Comparison of ENCODE assay signal across 13 cellular contexts in the genomic region with DNA sequence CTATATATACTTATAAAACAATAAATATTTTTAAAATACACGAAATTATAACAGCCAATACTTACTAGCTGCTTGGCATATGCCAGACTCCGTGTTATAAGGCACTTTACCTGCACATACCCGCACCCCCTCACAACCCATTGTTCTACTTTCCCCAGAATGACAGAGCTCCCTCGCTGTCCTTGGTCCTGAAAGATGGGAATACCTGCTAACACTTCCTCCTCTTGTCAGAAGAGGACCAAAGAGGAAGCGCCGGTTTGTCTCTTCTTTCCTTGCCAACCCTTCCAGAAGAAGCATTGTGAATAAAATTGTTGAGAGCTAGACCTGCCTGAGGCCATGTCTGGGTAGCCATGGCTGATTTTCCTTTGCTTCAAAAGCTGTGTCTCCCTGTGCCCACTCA.
A peak's percentile ranks its signal among the peaks of the same experiment; 100 is the strongest.
DNase-seq lines count a peak whose midpoint lies in the region; FAIRE-seq and TF ChIP-seq lines count a peak whose summit lies in the region.
"Had no signal": no experiment of that assay in that cellular context is flagged by ENCODE, and none has a peak within 500 bp of the region (broad histone marks: within the 10 kb centered on the region; RNA-seq: fewer than 3 reads in every experiment).

No MANE protein-coding gene starts in this region.

- no peak for TF ChIP-seq CTCF in Calu3 (IDR thresholded peaks at IDR 0.05; ENCODE audit: unreplicated experiment)

- H3K9me3 ChIP-seq in HAP-1 = no peaks in the 10 kb centered on the region
- H3K9me3 ChIP-seq: BLaER1 treated with 17β-estradiol and CSF1 and Interleukin-3, amounts not matched to agents 10 nM and 100 nM; colonic mucosa had no signal

- H3K27me3 ChIP-seq in HAP-1 (ENCODE audit: low read depth) = no peaks in the 10 kb centered on the region
- H3K27me3 ChIP-seq: BLaER1 treated with 17β-estradiol and CSF1 and Interleukin-3, amounts not matched to agents 10 nM and 100 nM; colonic mucosa had no signal

- H3K36me3 ChIP-seq in HAP-1 (replicated peaks) = no peaks in the 10 kb centered on the region
- H3K36me3 ChIP-seq: BLaER1 treated with 17β-estradiol and CSF1 and Interleukin-3, amounts not matched to agents 10 nM and 100 nM; colonic mucosa had no signal

- TF ChIP-seq POLR2A in erythroblast (IDR thresholded peaks at IDR 0.05; ENCODE audit: low read length) = no peak

- peaks cover 43% of the 10 kb centered on the region for H3K27me3 Mint-ChIP-seq in Calu3 (ENCODE audit: unreplicated experiment)
- no peaks in the 10 kb centered on the region for H3K27me3 Mint-ChIP-seq in activated T-helper 1 cell treated with anti-CD3 and anti-CD28 coated beads, Interleukin-12 subunit alpha, Interleukin-12 subunit beta, Interleukin-2, Interleukin-4 antibody, amounts not matched to agents 30 ng/mL and 10 ng/mL and 1 ng/mL, durations not matched to agents 14 hours and 24 hours and 36 hours (ENCODE audit: insufficient read depth)

- intact Hi-C loops in Calu3 (cut with micrococcal nuclease; ENCODE audit: unreplicated experiment) = no loop called here
- intact Hi-C loops in activated T-helper 1 cell treated with anti-CD3 and anti-CD28 coated beads, Interleukin-12 subunit alpha, Interleukin-12 subunit beta, Interleukin-2, Interleukin-4 antibody, amounts not matched to agents 30 ng/mL and 10 ng/mL and 1 ng/mL, durations not matched to agents 14 hours and 24 hours and 36 hours (cut with micrococcal nuclease) = no loop called here

- DNase-seq in Calu3 (peak; percentile 54), HTR-8/SVneo (ENCODE audit: insufficient read length, low spot score) (peak; percentile 19), erythroblast (lab: John Stamatoyannopoulos, UW) (peak; percentile 2 to 4), HAP-1 (ENCODE audit: low spot score in 2 of 2) (no peak), NCI-H1105 treated with DMSO at 0.1 percent for 48 hours (lab: John Stamatoyannopoulos, UW) (no peak), ureter (ENCODE audit: low spot score) (no peak)
- no peak for DNase-seq in activated T-helper 1 cell treated with anti-CD3 and anti-CD28 coated beads, Interleukin-12 subunit alpha, Interleukin-12 subunit beta, Interleukin-2, Interleukin-4 antibody, amounts not matched to agents 30 ng/mL and 10 ng/mL and 1 ng/mL, durations not matched to agents 14 hours and 24 hours and 36 hours (ENCODE audit: low spot score)
- DNase-seq: activated naive CD8-positive, alpha-beta T cell treated with anti-CD3 and anti-CD28 coated beads, Interleukin-2, amount 10 ng/mL, durations not matched to agents 7 days and 5 days; colonic mucosa; immature natural killer cell; NCI-H2029 had no signal

- in situ Hi-C loops in HAP-1 (cut with MboI; ENCODE audit: low sequenced_read_pairs) = no loop called here

- no peak overlapping the region for H3K4me3 Mint-ChIP-seq in Calu3 (ENCODE audit: low read depth, unreplicated experiment)
- no peak overlapping the region for H3K4me3 Mint-ChIP-seq in activated T-helper 1 cell treated with anti-CD3 and anti-CD28 coated beads, Interleukin-12 subunit alpha, Interleukin-12 subunit beta, Interleukin-2, Interleukin-4 antibody, amounts not matched to agents 30 ng/mL and 10 ng/mL and 1 ng/mL, durations not matched to agents 14 hours and 24 hours and 36 hours
- H3K4me3 Mint-ChIP-seq: activated naive CD8-positive, alpha-beta T cell treated with anti-CD3 and anti-CD28 coated beads, Interleukin-2, amount 10 ng/mL, durations not matched to agents 7 days and 5 days; immature natural killer cell had no signal

- no peak overlapping the region for H3K4me3 ChIP-seq in HAP-1
- H3K4me3 ChIP-seq: BLaER1 treated with 17β-estradiol and CSF1 and Interleukin-3, amounts not matched to agents 10 nM and 100 nM; colonic mucosa had no signal

- FAIRE-seq in HTR-8/SVneo (lab: Jason Lieb, UNC) = peak; percentile 9

- H3K27ac Mint-ChIP-seq in Calu3 (ENCODE audit: unreplicated experiment) = no peak overlapping the region
- H3K27ac Mint-ChIP-seq in activated T-helper 1 cell treated with anti-CD3 and anti-CD28 coated beads, Interleukin-12 subunit alpha, Interleukin-12 subunit beta, Interleukin-2, Interleukin-4 antibody, amounts not matched to agents 30 ng/mL and 10 ng/mL and 1 ng/mL, durations not matched to agents 14 hours and 24 hours and 36 hours = no peak overlapping the region
- H3K27ac Mint-ChIP-seq: activated naive CD8-positive, alpha-beta T cell treated with anti-CD3 and anti-CD28 coated beads, Interleukin-2, amount 10 ng/mL, durations not matched to agents 7 days and 5 days; immature natural killer cell had no signal

- H3K4me1 ChIP-seq in HAP-1 = no peaks in the 10 kb centered on the region
- H3K4me1 ChIP-seq: BLaER1 treated with 17β-estradiol and CSF1 and Interleukin-3, amounts not matched to agents 10 nM and 100 nM; colonic mucosa had no signal

- no peaks in the 10 kb centered on the region for H3K4me1 Mint-ChIP-seq in Calu3 (ENCODE audit: low read depth, unreplicated experiment)
- H3K4me1 Mint-ChIP-seq in activated T-helper 1 cell treated with anti-CD3 and anti-CD28 coated beads, Interleukin-12 subunit alpha, Interleukin-12 subunit beta, Interleukin-2, Interleukin-4 antibody, amounts not matched to agents 30 ng/mL and 10 ng/mL and 1 ng/mL, durations not matched to agents 14 hours and 24 hours and 36 hours (ENCODE audit: low read depth) = no peaks in the 10 kb centered on the region
- H3K4me1 Mint-ChIP-seq: activated naive CD8-positive, alpha-beta T cell treated with anti-CD3 and anti-CD28 coated beads, Interleukin-2, amount 10 ng/mL, durations not matched to agents 7 days and 5 days; immature natural killer cell had no signal

- H3K9me3 Mint-ChIP-seq in Calu3 (ENCODE audit: low read depth, unreplicated experiment) = no peaks in the 10 kb centered on the region
- no peaks in the 10 kb centered on the region for H3K9me3 Mint-ChIP-seq in activated T-helper 1 cell treated with anti-CD3 and anti-CD28 coated beads, Interleukin-12 subunit alpha, Interleukin-12 subunit beta, Interleukin-2, Interleukin-4 antibody, amounts not matched to agents 30 ng/mL and 10 ng/mL and 1 ng/mL, durations not matched to agents 14 hours and 24 hours and 36 hours
- H3K9me3 Mint-ChIP-seq: activated naive CD8-positive, alpha-beta T cell treated with anti-CD3 and anti-CD28 coated beads, Interleukin-2, amount 10 ng/mL, durations not matched to agents 7 days and 5 days had no signal

- no TSS peak for BruUV-seq in Calu3 (replicated peaks; lab: Mats Ljungman, UMichigan)

- no peaks in the 10 kb centered on the region for H3K36me3 Mint-ChIP-seq in Calu3 (ENCODE audit: insufficient read depth, unreplicated experiment)
- H3K36me3 Mint-ChIP-seq in activated T-helper 1 cell treated with anti-CD3 and anti-CD28 coated beads, Interleukin-12 subunit alpha, Interleukin-12 subunit beta, Interleukin-2, Interleukin-4 antibody, amounts not matched to agents 30 ng/mL and 10 ng/mL and 1 ng/mL, durations not matched to agents 14 hours and 24 hours and 36 hours (ENCODE audit: low read depth) = no peaks in the 10 kb centered on the region
- H3K36me3 Mint-ChIP-seq: activated naive CD8-positive, alpha-beta T cell treated with anti-CD3 and anti-CD28 coated beads, Interleukin-2, amount 10 ng/mL, durations not matched to agents 7 days and 5 days; immature natural killer cell had no signal

- CTCF ChIA-PET in Calu3 (lab: Charles Lee) = interaction anchor here (0.6 kb wide), 1 partner anchor 144 kb away, joined by 3 read pairs; no protein-coding TSS in a partner anchor

TF ChIP-seq in PFSK-1, 5 proteins besides CTCF, POLR2A, EP300 and RAD21:
- TF ChIP-seq TAF1 (IDR thresholded peaks at IDR 0.05; ENCODE audit: borderline replicate concordance, insufficient read depth, low read length) (no peak), REST (IDR thresholded peaks at IDR 0.05; ENCODE audit: insufficient read depth in 1 of 2, low read depth in 2 of 2, low read length in 2 of 2) (peak; percentile 74 to 94), SIN3A (IDR thresholded peaks at IDR 0.05; ENCODE audit: borderline replicate concordance, insufficient read depth, low read length) (no peak), POLR2AphosphoS5 (IDR thresholded peaks at IDR 0.05; ENCODE audit: low read depth, low read length) (no peak), FOXP2 (optimal IDR thresholded peaks at IDR 0.05; ENCODE audit: borderline replicate concordance, extremely low read depth, extremely low read length, insufficient read depth) (no peak)
TF ChIP-seq in PFSK-1: peak in this region for 1.

Comparison
In these comparisons a context has a peak if more than half of its experiments do, and no peak if none do; other contexts are left out.
1. DNase-seq: peak in Calu3 (single experiment), HTR-8/SVneo (single experiment) and erythroblast (2 of 2); none in HAP-1 (0 of 2), NCI-H1105 treated with DMSO at 0.1 percent for 48 hours (single experiment), ureter (single experiment) and activated T-helper 1 cell treated with anti-CD3 and anti-CD28 coated beads, Interleukin-12 subunit alpha, Interleukin-12 subunit beta, Interleukin-2, Interleukin-4 antibody, amounts not matched to agents 30 ng/mL and 10 ng/mL and 1 ng/mL, durations not matched to agents 14 hours and 24 hours and 36 hours (single experiment).